Comparison of ENCODE assay signal across 9 cellular contexts in the genomic region with DNA sequence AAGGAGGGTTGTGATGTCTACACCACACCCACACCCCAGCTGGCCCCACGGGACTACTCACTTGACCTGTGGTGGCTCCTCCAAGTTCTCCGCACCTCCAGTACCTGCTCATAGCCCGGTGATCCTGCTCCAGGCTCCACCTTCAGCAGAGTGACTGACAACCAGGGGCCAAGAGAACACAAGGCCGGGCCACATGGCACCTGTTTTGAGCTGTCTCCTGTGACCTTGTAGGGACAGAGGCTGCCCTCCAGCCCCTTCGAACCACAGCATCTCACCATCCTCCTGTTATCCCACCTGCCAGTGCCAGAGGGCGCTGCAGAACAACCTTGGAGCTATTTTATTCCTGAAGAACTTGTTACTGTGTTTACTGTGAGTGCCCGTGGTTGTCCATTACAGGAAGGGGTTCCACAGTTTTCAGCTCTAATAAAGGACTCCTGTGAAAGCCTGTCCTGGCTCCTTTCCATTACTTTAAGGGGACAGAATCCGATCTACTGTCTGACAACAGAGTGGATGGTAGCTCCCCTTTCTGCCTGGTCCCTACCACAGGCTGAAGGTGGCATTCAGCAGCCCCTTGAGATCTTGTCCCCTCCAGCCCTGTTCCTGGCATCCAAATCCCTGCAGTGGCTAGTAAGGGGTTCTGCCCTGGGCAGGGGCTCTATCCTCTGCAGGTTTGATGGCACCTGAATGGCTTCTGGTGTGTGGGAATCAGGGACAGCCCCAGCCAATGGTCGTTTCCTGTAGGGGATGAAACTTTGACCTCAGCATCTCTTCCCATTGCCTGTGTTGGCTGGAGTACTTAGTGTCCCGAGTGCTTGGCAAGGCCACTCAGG. TPM values are rescaled to one million over a fixed set of nuclear protein-coding genes. Genes with fewer than 3 reads are reported as not detected.
DNase-seq lines count a peak whose midpoint lies in the region; ATAC-seq, FAIRE-seq and TF ChIP-seq lines count a peak whose summit lies in the region.
"Had no signal": no experiment of that assay in that cellular context is flagged by ENCODE, and none has a peak within 500 bp of the region (broad histone marks: within the 10 kb centered on the region; RNA-seq: fewer than 3 reads in every experiment).

No MANE protein-coding gene starts in this region.

- no peak overlapping the region for H3K9ac ChIP-seq in MM.1S (ENCODE audit: low read length)

- ATAC-seq in pancreas = peak; percentile 84 to 97 (median 92)
- no peak for ATAC-seq in GM18517 (IDR thresholded peaks at IDR 0.05; ENCODE audit: unreplicated experiment)
- no peak for ATAC-seq in HG03135 (IDR thresholded peaks at IDR 0.05; ENCODE audit: unreplicated experiment)
- ATAC-seq: stimulated activated effector memory CD8-positive, alpha-beta T cell treated with anti-CD3 and anti-CD28 coated beads, Interleukin-12 subunit alpha, Interleukin-12 subunit beta, amount 100 ng/mL, for 72 hours had no signal

- no peaks in the 10 kb centered on the region for H3F3A ChIP-seq in MM.1S (ENCODE audit: insufficient read depth, low read length)

- no peaks in the 10 kb centered on the region for H3K27me3 ChIP-seq in MM.1S (replicated peaks; ENCODE audit: insufficient read depth, low read length)
- no peaks in the 10 kb centered on the region for H3K27me3 ChIP-seq in pancreas

- H3K9me2 ChIP-seq in MM.1S (replicated peaks; ENCODE audit: insufficient read depth, low read length) = no peaks in the 10 kb centered on the region

- peak; percentile 35 for TF ChIP-seq CTCF in MM.1S (IDR thresholded peaks at IDR 0.05; ENCODE audit: low read length)
- peak; percentile 64 for TF ChIP-seq CTCF in WI38 (IDR thresholded peaks at IDR 0.05; ENCODE audit: low read depth, low read length)
- TF ChIP-seq CTCF in pancreas (IDR thresholded peaks at IDR 0.05) = peak; percentile 71 to 82 (median 78)

- H3K36me3 ChIP-seq in MM.1S (replicated peaks; ENCODE audit: insufficient read depth, low read length) = no peaks in the 10 kb centered on the region
- no peaks in the 10 kb centered on the region for H3K36me3 ChIP-seq in pancreas

- FAIRE-seq in frontal cortex (lab: Jason Lieb, UNC) (no peak), pancreas (lab: Jason Lieb, UNC) (no peak)

- H3K9me3 ChIP-seq in MM.1S (replicated peaks; ENCODE audit: insufficient read depth, low read length) (no peaks in the 10 kb centered on the region), pancreas (no peaks in the 10 kb centered on the region)

- H3K27ac ChIP-seq in MM.1S (ENCODE audit: low read length) = no peak overlapping the region
- no peak overlapping the region for H3K27ac ChIP-seq in pancreas

- H3K4me1 ChIP-seq in MM.1S (ENCODE audit: low read length) (no peaks in the 10 kb centered on the region), pancreas (peaks cover 0 to 6% (median 0%) of the 10 kb centered on the region in 3 donors)

- H3K79me2 ChIP-seq in MM.1S (ENCODE audit: low read length) = no peaks in the 10 kb centered on the region

- peak; percentile 63 for DNase-seq in activated effector memory CD4-positive, alpha-beta T cell treated with anti-CD3 and anti-CD28 coated beads, Interleukin-2, amount 50 U/mL, for 16 hours
- DNase-seq in activated effector memory CD4-positive, alpha-beta T cell treated with Interleukin-2 at 50 U/mL for 16 hours = no peak
- DNase-seq in MM.1S (no peak), frontal cortex (ENCODE audit: low spot score in 2 of 2) (peak; percentile 41 to 51), pancreas (peak; percentile 45 to 81 (median 76))

- intact Hi-C loops in pancreas (cut with DNase I) = loop anchor here in 1 of 3 donors (5.0 kb wide), 1 partner anchor 58 kb away; no protein-coding TSS in a partner anchor

- no peak overlapping the region for H2AFZ ChIP-seq in MM.1S (ENCODE audit: low read length)

- WGBS in pancreas, 2 donors = 21% methylated on average over 10 of the region's 10 CpGs

- H3K4me2 ChIP-seq in MM.1S (ENCODE audit: low read depth, low read length) = no peak overlapping the region

- no peaks in the 10 kb centered on the region for H4K20me1 ChIP-seq in MM.1S (ENCODE audit: insufficient read depth, low read length)

- H3K4me3 ChIP-seq in MM.1S (ENCODE audit: low read length) (no peak overlapping the region), WI38 (ENCODE audit: low read depth, low read length) (no peak overlapping the region), pancreas (no peak overlapping the region)

RNA-seq across cellular contexts. Expression of gene C10orf120, which starts 50.8 kb away (rescaled TPM):
- total RNA-seq in frontal cortex (not detected), pancreas (under 1 TPM in 3 of 6 donors, not detected in 3; 0.19 to 0.23 (median 0.20) TPM)
- under 1 TPM; 0.12 to 0.15 TPM for polyA plus RNA-seq in pancreas

Comparison
In these comparisons a context has a peak if more than half of its experiments do, and no peak if none do; other contexts are left out.
1. DNase-seq: peak in activated effector memory CD4-positive, alpha-beta T cell treated with anti-CD3 and anti-CD28 coated beads, Interleukin-2, amount 50 U/mL, for 16 hours (single experiment), frontal cortex (2 of 2) and pancreas (6 of 6); none in activated effector memory CD4-positive, alpha-beta T cell treated with Interleukin-2 at 50 U/mL for 16 hours (single experiment) and MM.1S (single experiment).
2. ATAC-seq: peak in pancreas (4 of 4); none in GM18517 (single experiment) and HG03135 (single experiment).
3. Peak in every context shown above with its lines, with median percentiles within 50 percentile points of each other: CTCF ChIP-seq.